In the genomic region with DNA sequence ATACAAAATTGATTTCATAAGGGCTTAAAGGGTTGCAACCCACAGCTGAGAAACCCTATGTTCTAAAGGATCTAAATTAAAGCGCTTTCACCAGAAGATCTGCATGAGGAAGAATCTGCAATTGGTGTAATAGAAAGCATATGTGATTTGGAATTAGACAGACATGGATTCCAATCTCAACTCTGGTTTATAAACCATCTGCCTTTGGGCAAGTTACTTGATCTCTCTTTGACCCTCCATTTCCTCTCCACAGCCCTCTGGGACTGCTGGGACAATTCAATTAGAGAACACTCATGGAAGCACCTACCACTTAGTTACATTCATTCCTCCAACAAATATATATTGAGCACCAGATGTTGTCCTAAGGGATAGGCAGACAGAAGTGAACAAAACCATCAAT, we compare ENCODE assay signal across 9 cellular contexts.
"Had no signal": no experiment of that assay in that cellular context is flagged by ENCODE, and none has a peak within 500 bp of the region (broad histone marks: within the 10 kb centered on the region; RNA-seq: fewer than 3 reads in every experiment).

No MANE protein-coding gene starts in this region.

- H3K27me3 ChIP-seq: left lung, pancreas, transverse colon had no signal

- H3K9me3 ChIP-seq: left lung, pancreas, transverse colon had no signal

- DNase-seq: anterior cingulate cortex, endodermal cell, erythroblast, foreskin melanocyte, head of caudate nucleus, islet precursor cell, left lung, pancreas had no signal

- H3K4me1 ChIP-seq: pancreas had no signal

- H3K27ac ChIP-seq: left lung, pancreas had no signal

- H3K4me3 ChIP-seq: left lung, pancreas, transverse colon had no signal

- H3K36me3 ChIP-seq: left lung, pancreas, transverse colon had no signal

- ATAC-seq: pancreas had no signal
